In genomic region chr17:66302761-66303626, GRCh38 we compare ENCODE assay signal across 1 cellular context.
TF ChIP-seq lines count a peak whose summit lies in the region.

No MANE protein-coding gene starts in this region.

TF ChIP-seq in K562, 482 proteins besides CTCF, POLR2A, EP300 and RAD21 (continued from another document and continues in another):
- TF ChIP-seq, protein P1, sequence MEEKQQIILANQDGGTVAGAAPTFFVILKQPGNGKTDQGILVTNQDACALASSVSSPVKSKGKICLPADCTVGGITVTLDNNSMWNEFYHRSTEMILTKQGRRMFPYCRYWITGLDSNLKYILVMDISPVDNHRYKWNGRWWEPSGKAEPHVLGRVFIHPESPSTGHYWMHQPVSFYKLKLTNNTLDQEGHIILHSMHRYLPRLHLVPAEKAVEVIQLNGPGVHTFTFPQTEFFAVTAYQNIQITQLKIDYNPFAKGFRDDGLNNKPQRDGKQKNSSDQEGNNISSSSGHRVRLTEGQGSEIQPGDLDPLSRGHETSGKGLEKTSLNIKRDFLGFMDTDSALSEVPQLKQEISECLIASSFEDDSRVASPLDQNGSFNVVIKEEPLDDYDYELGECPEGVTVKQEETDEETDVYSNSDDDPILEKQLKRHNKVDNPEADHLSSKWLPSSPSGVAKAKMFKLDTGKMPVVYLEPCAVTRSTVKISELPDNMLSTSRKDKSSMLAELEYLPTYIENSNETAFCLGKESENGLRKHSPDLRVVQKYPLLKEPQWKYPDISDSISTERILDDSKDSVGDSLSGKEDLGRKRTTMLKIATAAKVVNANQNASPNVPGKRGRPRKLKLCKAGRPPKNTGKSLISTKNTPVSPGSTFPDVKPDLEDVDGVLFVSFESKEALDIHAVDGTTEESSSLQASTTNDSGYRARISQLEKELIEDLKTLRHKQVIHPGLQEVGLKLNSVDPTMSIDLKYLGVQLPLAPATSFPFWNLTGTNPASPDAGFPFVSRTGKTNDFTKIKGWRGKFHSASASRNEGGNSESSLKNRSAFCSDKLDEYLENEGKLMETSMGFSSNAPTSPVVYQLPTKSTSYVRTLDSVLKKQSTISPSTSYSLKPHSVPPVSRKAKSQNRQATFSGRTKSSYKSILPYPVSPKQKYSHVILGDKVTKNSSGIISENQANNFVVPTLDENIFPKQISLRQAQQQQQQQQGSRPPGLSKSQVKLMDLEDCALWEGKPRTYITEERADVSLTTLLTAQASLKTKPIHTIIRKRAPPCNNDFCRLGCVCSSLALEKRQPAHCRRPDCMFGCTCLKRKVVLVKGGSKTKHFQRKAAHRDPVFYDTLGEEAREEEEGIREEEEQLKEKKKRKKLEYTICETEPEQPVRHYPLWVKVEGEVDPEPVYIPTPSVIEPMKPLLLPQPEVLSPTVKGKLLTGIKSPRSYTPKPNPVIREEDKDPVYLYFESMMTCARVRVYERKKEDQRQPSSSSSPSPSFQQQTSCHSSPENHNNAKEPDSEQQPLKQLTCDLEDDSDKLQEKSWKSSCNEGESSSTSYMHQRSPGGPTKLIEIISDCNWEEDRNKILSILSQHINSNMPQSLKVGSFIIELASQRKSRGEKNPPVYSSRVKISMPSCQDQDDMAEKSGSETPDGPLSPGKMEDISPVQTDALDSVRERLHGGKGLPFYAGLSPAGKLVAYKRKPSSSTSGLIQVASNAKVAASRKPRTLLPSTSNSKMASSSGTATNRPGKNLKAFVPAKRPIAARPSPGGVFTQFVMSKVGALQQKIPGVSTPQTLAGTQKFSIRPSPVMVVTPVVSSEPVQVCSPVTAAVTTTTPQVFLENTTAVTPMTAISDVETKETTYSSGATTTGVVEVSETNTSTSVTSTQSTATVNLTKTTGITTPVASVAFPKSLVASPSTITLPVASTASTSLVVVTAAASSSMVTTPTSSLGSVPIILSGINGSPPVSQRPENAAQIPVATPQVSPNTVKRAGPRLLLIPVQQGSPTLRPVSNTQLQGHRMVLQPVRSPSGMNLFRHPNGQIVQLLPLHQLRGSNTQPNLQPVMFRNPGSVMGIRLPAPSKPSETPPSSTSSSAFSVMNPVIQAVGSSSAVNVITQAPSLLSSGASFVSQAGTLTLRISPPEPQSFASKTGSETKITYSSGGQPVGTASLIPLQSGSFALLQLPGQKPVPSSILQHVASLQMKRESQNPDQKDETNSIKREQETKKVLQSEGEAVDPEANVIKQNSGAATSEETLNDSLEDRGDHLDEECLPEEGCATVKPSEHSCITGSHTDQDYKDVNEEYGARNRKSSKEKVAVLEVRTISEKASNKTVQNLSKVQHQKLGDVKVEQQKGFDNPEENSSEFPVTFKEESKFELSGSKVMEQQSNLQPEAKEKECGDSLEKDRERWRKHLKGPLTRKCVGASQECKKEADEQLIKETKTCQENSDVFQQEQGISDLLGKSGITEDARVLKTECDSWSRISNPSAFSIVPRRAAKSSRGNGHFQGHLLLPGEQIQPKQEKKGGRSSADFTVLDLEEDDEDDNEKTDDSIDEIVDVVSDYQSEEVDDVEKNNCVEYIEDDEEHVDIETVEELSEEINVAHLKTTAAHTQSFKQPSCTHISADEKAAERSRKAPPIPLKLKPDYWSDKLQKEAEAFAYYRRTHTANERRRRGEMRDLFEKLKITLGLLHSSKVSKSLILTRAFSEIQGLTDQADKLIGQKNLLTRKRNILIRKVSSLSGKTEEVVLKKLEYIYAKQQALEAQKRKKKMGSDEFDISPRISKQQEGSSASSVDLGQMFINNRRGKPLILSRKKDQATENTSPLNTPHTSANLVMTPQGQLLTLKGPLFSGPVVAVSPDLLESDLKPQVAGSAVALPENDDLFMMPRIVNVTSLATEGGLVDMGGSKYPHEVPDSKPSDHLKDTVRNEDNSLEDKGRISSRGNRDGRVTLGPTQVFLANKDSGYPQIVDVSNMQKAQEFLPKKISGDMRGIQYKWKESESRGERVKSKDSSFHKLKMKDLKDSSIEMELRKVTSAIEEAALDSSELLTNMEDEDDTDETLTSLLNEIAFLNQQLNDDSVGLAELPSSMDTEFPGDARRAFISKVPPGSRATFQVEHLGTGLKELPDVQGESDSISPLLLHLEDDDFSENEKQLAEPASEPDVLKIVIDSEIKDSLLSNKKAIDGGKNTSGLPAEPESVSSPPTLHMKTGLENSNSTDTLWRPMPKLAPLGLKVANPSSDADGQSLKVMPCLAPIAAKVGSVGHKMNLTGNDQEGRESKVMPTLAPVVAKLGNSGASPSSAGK (IDR thresholded peaks at IDR 0.05) = peak; percentile 72
- no peak for TF ChIP-seq POLR2AphosphoS5 (IDR thresholded peaks at IDR 0.05; ENCODE audit: control insufficient read depth, insufficient read depth, low read depth, low read length)
- peak; percentile 24 for TF ChIP-seq KDM5B (IDR thresholded peaks at IDR 0.05; ENCODE audit: insufficient replicate concordance, low read depth, low read length)
- no peak for TF ChIP-seq RHOXF2B (CRISPR knock-in tag; conservative IDR thresholded peaks at IDR 0.05)
- TF ChIP-seq, protein P2, sequence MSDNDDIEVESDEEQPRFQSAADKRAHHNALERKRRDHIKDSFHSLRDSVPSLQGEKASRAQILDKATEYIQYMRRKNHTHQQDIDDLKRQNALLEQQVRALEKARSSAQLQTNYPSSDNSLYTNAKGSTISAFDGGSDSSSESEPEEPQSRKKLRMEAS (CRISPR knock-in tag; IDR thresholded peaks at IDR 0.05) = peak; percentile 37; the same call in 1 of the 2 replicates
- no peak for TF ChIP-seq ZNF408 (CRISPR knock-in tag; IDR thresholded peaks at IDR 0.05; ENCODE audit: low read depth)
- peak; percentile 20; the same call in 1 of the 2 replicates for TF ChIP-seq PKNOX1 (IDR thresholded peaks at IDR 0.05)
- TF ChIP-seq L3MBTL2 (IDR thresholded peaks at IDR 0.05) = peak; percentile 79
- peak; percentile 32; the same call in 1 of the 2 replicates for TF ChIP-seq GABPB1 (CRISPR knock-in tag; IDR thresholded peaks at IDR 0.05)
- no peak for TF ChIP-seq HMGXB4 (CRISPR knock-in tag; IDR thresholded peaks at IDR 0.05)
- no peak for TF ChIP-seq XRCC4 (IDR thresholded peaks at IDR 0.05; ENCODE audit: extremely low read depth, insufficient read depth, insufficient read length)
- TF ChIP-seq, protein P3, sequence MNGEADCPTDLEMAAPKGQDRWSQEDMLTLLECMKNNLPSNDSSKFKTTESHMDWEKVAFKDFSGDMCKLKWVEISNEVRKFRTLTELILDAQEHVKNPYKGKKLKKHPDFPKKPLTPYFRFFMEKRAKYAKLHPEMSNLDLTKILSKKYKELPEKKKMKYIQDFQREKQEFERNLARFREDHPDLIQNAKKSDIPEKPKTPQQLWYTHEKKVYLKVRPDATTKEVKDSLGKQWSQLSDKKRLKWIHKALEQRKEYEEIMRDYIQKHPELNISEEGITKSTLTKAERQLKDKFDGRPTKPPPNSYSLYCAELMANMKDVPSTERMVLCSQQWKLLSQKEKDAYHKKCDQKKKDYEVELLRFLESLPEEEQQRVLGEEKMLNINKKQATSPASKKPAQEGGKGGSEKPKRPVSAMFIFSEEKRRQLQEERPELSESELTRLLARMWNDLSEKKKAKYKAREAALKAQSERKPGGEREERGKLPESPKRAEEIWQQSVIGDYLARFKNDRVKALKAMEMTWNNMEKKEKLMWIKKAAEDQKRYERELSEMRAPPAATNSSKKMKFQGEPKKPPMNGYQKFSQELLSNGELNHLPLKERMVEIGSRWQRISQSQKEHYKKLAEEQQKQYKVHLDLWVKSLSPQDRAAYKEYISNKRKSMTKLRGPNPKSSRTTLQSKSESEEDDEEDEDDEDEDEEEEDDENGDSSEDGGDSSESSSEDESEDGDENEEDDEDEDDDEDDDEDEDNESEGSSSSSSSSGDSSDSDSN (IDR thresholded peaks at IDR 0.05; ENCODE audit: borderline replicate concordance in 1 of 2, low read depth in 2 of 2, low read length in 2 of 2) = peak; percentile 52 to 92; a peak in 3 of 4 replicates
- TF ChIP-seq ZFPM2 (CRISPR knock-in tag; IDR thresholded peaks at IDR 0.05) = no peak
- TF ChIP-seq CBX3 (IDR thresholded peaks at IDR 0.05; ENCODE audit: borderline replicate concordance in 1 of 2, low read length in 2 of 2) = no peak
- TF ChIP-seq RB1 (IDR thresholded peaks at IDR 0.05; ENCODE audit: low read depth) = peak; percentile 28; the same call in 1 of the 2 replicates
- peak; percentile 6; the same call in 1 of the 2 replicates for TF ChIP-seq ARID1B (IDR thresholded peaks at IDR 0.05)
- TF ChIP-seq, protein P4, sequence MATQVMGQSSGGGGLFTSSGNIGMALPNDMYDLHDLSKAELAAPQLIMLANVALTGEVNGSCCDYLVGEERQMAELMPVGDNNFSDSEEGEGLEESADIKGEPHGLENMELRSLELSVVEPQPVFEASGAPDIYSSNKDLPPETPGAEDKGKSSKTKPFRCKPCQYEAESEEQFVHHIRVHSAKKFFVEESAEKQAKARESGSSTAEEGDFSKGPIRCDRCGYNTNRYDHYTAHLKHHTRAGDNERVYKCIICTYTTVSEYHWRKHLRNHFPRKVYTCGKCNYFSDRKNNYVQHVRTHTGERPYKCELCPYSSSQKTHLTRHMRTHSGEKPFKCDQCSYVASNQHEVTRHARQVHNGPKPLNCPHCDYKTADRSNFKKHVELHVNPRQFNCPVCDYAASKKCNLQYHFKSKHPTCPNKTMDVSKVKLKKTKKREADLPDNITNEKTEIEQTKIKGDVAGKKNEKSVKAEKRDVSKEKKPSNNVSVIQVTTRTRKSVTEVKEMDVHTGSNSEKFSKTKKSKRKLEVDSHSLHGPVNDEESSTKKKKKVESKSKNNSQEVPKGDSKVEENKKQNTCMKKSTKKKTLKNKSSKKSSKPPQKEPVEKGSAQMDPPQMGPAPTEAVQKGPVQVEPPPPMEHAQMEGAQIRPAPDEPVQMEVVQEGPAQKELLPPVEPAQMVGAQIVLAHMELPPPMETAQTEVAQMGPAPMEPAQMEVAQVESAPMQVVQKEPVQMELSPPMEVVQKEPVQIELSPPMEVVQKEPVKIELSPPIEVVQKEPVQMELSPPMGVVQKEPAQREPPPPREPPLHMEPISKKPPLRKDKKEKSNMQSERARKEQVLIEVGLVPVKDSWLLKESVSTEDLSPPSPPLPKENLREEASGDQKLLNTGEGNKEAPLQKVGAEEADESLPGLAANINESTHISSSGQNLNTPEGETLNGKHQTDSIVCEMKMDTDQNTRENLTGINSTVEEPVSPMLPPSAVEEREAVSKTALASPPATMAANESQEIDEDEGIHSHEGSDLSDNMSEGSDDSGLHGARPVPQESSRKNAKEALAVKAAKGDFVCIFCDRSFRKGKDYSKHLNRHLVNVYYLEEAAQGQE (CRISPR knock-in tag; IDR thresholded peaks at IDR 0.05; ENCODE audit: low read depth) = 0 out of 2 replicates have a peak, but pooled peaks have one; percentile 35
- TF ChIP-seq ZNF668 (CRISPR knock-in tag; IDR thresholded peaks at IDR 0.05) = no peak
- peak; percentile 52 for TF ChIP-seq ZFX (CRISPR knock-in tag; IDR thresholded peaks at IDR 0.05)
- 0 out of 2 replicates have a peak, but pooled peaks have one; percentile 19 for TF ChIP-seq CREB1 (IDR thresholded peaks at IDR 0.05)
- TF ChIP-seq CREB1 (CRISPR knock-in tag; IDR thresholded peaks at IDR 0.05) = no peak
- TF ChIP-seq ZBTB7A (IDR thresholded peaks at IDR 0.05; ENCODE audit: borderline replicate concordance, control insufficient read depth, low read depth, low read length) = 0 out of 2 replicates have a peak, but pooled peaks have one; percentile 46
- TF ChIP-seq HDAC8 (tag; IDR thresholded peaks at IDR 0.05) = no peak
- peak in 1 of 2 experiments; percentile 43; a peak in 1 of 4 replicates for TF ChIP-seq MAZ (CRISPR knock-in tag; conservative IDR thresholded peaks at IDR 0.05 in 1 of 2, IDR thresholded peaks at IDR 0.05 in 1 of 2)
- peak; percentile 47 for TF ChIP-seq RBM22 (IDR thresholded peaks at IDR 0.05; ENCODE audit: low read depth, low read length, poor library complexity, severe bottlenecking)
- TF ChIP-seq NFIC (IDR thresholded peaks at IDR 0.05) = 0 out of 2 replicates have a peak, but pooled peaks have one; percentile 3
- no peak for TF ChIP-seq NR2C2 (CRISPR knock-in tag; IDR thresholded peaks at IDR 0.05)
- TF ChIP-seq NR2C2 (tag; IDR thresholded peaks at IDR 0.05) = 0 out of 2 replicates have a peak, but pooled peaks have one; percentile 2
- no peak for TF ChIP-seq HNRNPH1 (optimal IDR thresholded peaks at IDR 0.05; ENCODE audit: low read depth, low read length)
- TF ChIP-seq CXXC5 (CRISPR knock-in tag; IDR thresholded peaks at IDR 0.05) = peak; percentile 26; the same call in 1 of the 2 replicates
- TF ChIP-seq ETV6 (IDR thresholded peaks at IDR 0.05; ENCODE audit: borderline replicate concordance in 1 of 2, low read depth in 2 of 2, low read length in 1 of 2) = no peak
- 0 out of 2 replicates have a peak, but pooled peaks have one; percentile 6 for TF ChIP-seq ETV6 (CRISPR knock-in tag; IDR thresholded peaks at IDR 0.05; ENCODE audit: borderline replicate concordance)
- no peak for TF ChIP-seq ZNF41 (CRISPR knock-in tag; conservative IDR thresholded peaks at IDR 0.05)
- peak; percentile 71; the same call in 1 of the 2 replicates for TF ChIP-seq KAT7 (CRISPR knock-in tag; IDR thresholded peaks at IDR 0.05; ENCODE audit: borderline replicate concordance)
- peak in 1 of 2 experiments; percentile 58; a peak in 2 of 4 replicates for TF ChIP-seq SIN3A (IDR thresholded peaks at IDR 0.05; ENCODE audit: borderline replicate concordance in 2 of 2, control insufficient read depth in 1 of 2, low read depth in 2 of 2, low read length in 2 of 2)
- no peak for TF ChIP-seq ZNF133 (CRISPR knock-in tag; IDR thresholded peaks at IDR 0.05)
- 0 out of 2 replicates have a peak, but pooled peaks have one; percentile 12 for TF ChIP-seq PHB (CRISPR knock-in tag; IDR thresholded peaks at IDR 0.05)
- no peak; the same call in 1 of the 2 replicates for TF ChIP-seq ZBTB1 (CRISPR knock-in tag; IDR thresholded peaks at IDR 0.05; ENCODE audit: borderline replicate concordance, low read depth)
- TF ChIP-seq NRF1 (conservative IDR thresholded peaks at IDR 0.05 in 1 of 2, IDR thresholded peaks at IDR 0.05 in 1 of 2) = peak in 1 of 2 experiments; percentile 29; a peak in 2 of 4 replicates
